ENCODE assay signal across 1 cellular context in the genomic region with DNA sequence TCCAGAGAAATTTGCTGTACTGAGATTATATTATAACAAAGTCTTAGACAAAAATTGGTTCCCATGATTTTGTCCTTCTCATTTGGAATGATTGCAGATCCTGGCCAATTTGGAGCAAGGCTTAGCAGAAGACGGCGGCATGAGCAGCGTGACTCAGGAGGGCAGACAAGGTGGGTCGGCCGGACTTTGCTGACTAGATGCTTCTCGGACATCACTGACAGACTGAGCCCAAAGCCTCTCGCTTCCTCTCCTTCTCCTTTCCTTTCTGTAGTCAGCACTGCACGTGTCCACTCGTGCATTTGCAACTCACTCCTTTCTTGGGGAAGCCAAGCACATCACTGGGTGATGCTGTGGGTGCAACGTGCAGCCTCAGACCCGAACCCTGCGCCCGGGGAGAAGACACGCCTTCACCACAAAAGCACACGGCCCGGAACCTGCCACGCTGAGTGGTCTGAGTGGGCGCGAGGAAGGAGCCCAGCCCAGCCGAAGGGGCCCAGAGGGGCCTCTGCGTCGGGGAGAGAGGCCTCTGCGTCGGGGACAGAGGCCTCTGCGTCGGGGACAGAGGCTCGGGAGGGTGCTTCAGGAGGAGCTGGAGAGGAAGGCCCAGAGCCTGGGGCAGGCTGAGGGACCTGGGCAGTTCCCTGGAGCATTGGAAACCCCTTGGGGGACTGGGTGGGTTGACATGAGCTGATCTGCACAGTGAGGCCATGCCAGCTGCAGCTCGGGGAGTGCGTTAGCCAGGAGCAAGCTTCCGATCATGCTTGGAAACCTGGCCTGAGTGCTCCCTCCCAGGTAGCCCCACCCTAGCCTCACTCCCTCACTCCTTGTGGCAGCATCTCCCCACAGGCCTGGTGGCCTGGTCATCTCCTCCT.
TF ChIP-seq lines count a peak whose summit lies in the region.

No MANE protein-coding gene starts in this region.

TF ChIP-seq in K562, 482 proteins besides CTCF, POLR2A, EP300 and RAD21:
- TF ChIP-seq ZNF436 (CRISPR knock-in tag; IDR thresholded peaks at IDR 0.05), result no peak
- TF ChIP-seq KAT7 (CRISPR knock-in tag; IDR thresholded peaks at IDR 0.05; ENCODE audit: borderline replicate concordance), result no peak
- no peak for TF ChIP-seq JUN (IDR thresholded peaks at IDR 0.05; ENCODE audit: borderline replicate concordance, low read depth, low read length)
- no peak for TF ChIP-seq JUN (CRISPR knock-in tag; IDR thresholded peaks at IDR 0.05; ENCODE audit: borderline replicate concordance)
- no peak for TF ChIP-seq TCF7L2 (IDR thresholded peaks at IDR 0.05; ENCODE audit: low read depth, low read length)
